Comparison of ENCODE assay signal across 22 cellular contexts in the genomic region with DNA sequence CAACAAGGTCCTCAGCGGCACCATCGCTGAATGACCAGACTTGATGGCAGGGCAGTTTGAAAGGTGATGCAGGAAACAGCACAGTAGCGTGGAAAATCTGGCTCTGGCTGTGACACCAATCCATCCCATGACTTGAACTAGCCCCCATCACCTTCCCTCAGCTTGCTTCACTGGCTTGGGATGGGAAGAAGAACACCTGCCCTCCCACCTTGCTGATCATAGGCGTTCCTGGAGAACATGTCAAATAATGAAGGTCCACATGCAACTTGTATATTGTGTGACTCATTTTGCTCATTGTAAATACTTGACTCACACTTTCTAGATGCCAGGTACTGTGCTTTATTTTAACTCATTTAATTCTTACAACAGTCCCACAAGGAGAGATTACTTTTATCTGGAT.
DNase-seq lines count a peak whose midpoint lies in the region; ATAC-seq, FAIRE-seq and TF ChIP-seq lines count a peak whose summit lies in the region.
"Had no signal": no experiment of that assay in that cellular context is flagged by ENCODE, and none has a peak within 500 bp of the region (broad histone marks: within the 10 kb centered on the region; RNA-seq: fewer than 3 reads in every experiment).

No MANE protein-coding gene starts in this region.

- H3K4me1 Mint-ChIP-seq in effector memory CD8-positive, alpha-beta T cell (ENCODE audit: low read depth in 2 of 2) = no peaks in the 10 kb centered on the region
- no peaks in the 10 kb centered on the region for H3K4me1 Mint-ChIP-seq in HFFc6 (ENCODE audit: low read depth)
- H3K4me1 Mint-ChIP-seq: CD4-positive, CD25-positive, alpha-beta regulatory T cell had no signal

- TF ChIP-seq CTCF in RWPE2 (IDR thresholded peaks at IDR 0.05; ENCODE audit: poor library complexity, severe bottlenecking) (no peak), HFFc6 (IDR thresholded peaks at IDR 0.05) (no peak)

- no peak overlapping the region for H3K4me3 Mint-ChIP-seq in effector memory CD8-positive, alpha-beta T cell
- H3K4me3 Mint-ChIP-seq in HFFc6 = no peak overlapping the region
- H3K4me3 Mint-ChIP-seq: CD4-positive, CD25-positive, alpha-beta regulatory T cell had no signal

- no peaks in the 10 kb centered on the region for H3K9me3 ChIP-seq in RWPE2 (ENCODE audit: severe bottlenecking)
- H3K9me3 ChIP-seq: BE2C had no signal

- no peak overlapping the region for H3K27ac ChIP-seq in RWPE2 (ENCODE audit: poor library complexity, severe bottlenecking)
- H3K27ac ChIP-seq: SK-N-MC had no signal

- DNase-seq in DMS53 treated with DMSO at 0.1 percent for 48 hours (lab: John Stamatoyannopoulos, UW; ENCODE audit: unreplicated experiment) (peak; percentile 91), RWPE2 (ENCODE audit: low spot score) (no peak), urothelium cell line (ENCODE audit: low spot score) (no peak), HFFc6 (no peak), LoVo (ENCODE audit: low spot score) (no peak)
- no peak for DNase-seq in effector memory CD8-positive, alpha-beta T cell
- DNase-seq: BE2C; CD4-positive, CD25-positive, alpha-beta regulatory T cell; DMS 273 treated with DMSO at 0.1 percent for 48 hours; Karpas-422; MG63; NCI-H1417; NCI-H187; NCI-H446; NCI-H526; OCI-M1; SHP77 treated with DMSO at 0.1 percent for 48 hours; SW 1271 had no signal

- H3K27me3 Mint-ChIP-seq in effector memory CD8-positive, alpha-beta T cell = peaks cover 5 to 26% of the 10 kb centered on the region in 2 donors
- H3K27me3 Mint-ChIP-seq in HFFc6 (ENCODE audit: insufficient read depth) = peaks cover 3% of the 10 kb centered on the region

- no peaks in the 10 kb centered on the region for H3K27me3 ChIP-seq in RWPE2 (ENCODE audit: insufficient read depth, poor library complexity, severe bottlenecking)
- H3K27me3 ChIP-seq: BE2C, MG63 had no signal

- no peak overlapping the region for H3K4me3 ChIP-seq in RWPE2 (ENCODE audit: severe bottlenecking)
- H3K4me3 ChIP-seq: MG63, SK-N-MC had no signal

- H3K9me3 Mint-ChIP-seq in effector memory CD8-positive, alpha-beta T cell = no peaks in the 10 kb centered on the region
- no peaks in the 10 kb centered on the region for H3K9me3 Mint-ChIP-seq in HFFc6

- no peaks in the 10 kb centered on the region for H3K36me3 ChIP-seq in RWPE2 (ENCODE audit: low read depth)
- H3K36me3 ChIP-seq: BE2C, MG63 had no signal

- peak; percentile 61 for ATAC-seq in RWPE2 (ENCODE audit: low read depth)
- ATAC-seq in esophagus mucosa = peak; percentile 30
- no peak for ATAC-seq in effector memory CD8-positive, alpha-beta T cell (replicated peaks)

- H3K36me3 Mint-ChIP-seq in effector memory CD8-positive, alpha-beta T cell (ENCODE audit: insufficient read depth) = no peaks in the 10 kb centered on the region
- H3K36me3 Mint-ChIP-seq in HFFc6 (ENCODE audit: low read depth) = no peaks in the 10 kb centered on the region
- H3K36me3 Mint-ChIP-seq: CD4-positive, CD25-positive, alpha-beta regulatory T cell had no signal

- peak; percentile 40 for FAIRE-seq in urothelium cell line (lab: Jason Lieb, UNC)
- FAIRE-seq: GM12891, GM19239 had no signal

- no peak overlapping the region for H3K27ac Mint-ChIP-seq in effector memory CD8-positive, alpha-beta T cell
- no peak overlapping the region for H3K27ac Mint-ChIP-seq in HFFc6
- H3K27ac Mint-ChIP-seq: CD4-positive, CD25-positive, alpha-beta regulatory T cell had no signal

- peaks cover 10% of the 10 kb centered on the region for H3K4me1 ChIP-seq in RWPE2 (ENCODE audit: insufficient read depth, poor library complexity, severe bottlenecking)
- H3K4me1 ChIP-seq: BE2C had no signal
